Comparison of ENCODE assay signal across 24 cellular contexts in the genomic region with DNA sequence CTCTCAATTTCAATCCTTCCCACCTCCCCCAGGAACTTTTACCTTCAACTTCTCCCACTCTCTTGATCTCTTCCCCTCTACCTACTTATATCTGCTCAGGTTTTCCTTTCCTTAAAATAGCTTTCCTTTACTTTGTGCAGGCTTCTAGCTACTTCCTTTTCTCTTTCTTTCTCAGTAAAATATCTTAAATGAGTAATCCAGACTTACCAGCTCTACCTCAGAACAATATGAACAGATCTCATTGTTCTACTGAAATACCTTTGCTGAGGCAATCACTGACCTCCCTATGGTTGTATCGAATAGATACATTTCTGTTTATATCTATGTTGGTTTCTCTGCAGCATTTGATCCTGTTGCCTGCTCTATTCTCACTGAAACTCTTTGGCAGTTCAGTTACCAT.
"Had no signal": no experiment of that assay in that cellular context is flagged by ENCODE, and none has a peak within 500 bp of the region (broad histone marks: within the 10 kb centered on the region; RNA-seq: fewer than 3 reads in every experiment).

No MANE protein-coding gene starts in this region.

- DNase-seq: heart right ventricle; islet precursor cell; left ventricle myocardium inferior; midbrain; mucosa of descending colon; naive thymus-derived CD4-positive, alpha-beta T cell; occipital lobe; psoas muscle; right cardiac atrium; stimulated activated CD4-positive, alpha-beta T cell treated with anti-CD3 and anti-CD28 coated beads, Interleukin-12 subunit alpha, Interleukin-12 subunit beta, amount 100 ng/mL, for 4 hours; stimulated activated CD4-positive, alpha-beta T cell treated with anti-CD3 and anti-CD28 coated beads, Interleukin-15, amount 100 ng/mL, for 24 hours; stimulated activated CD4-positive, alpha-beta T cell treated with anti-CD3 and anti-CD28 coated beads, Interleukin-2, amount 100 ng/mL, for 24 hours; stimulated activated CD4-positive, alpha-beta T cell treated with anti-CD3 and anti-CD28 coated beads, Interleukin-4, amount 100 ng/mL, for 1 hour; stimulated activated naive CD4-positive, alpha-beta T cell; tibial artery; trophoblast cell; upper lobe of right lung had no signal

- H3K36me3 ChIP-seq: heart right ventricle, left ventricle myocardium inferior, suprapubic skin, thoracic aorta, tibial artery, upper lobe of right lung had no signal

- H3K9me3 ChIP-seq: heart right ventricle, left ventricle myocardium inferior, mucosa of descending colon, psoas muscle, suprapubic skin, thoracic aorta, tibial artery, upper lobe of right lung had no signal

- H3K4me3 ChIP-seq: heart right ventricle, hepatocyte, left ventricle myocardium inferior, lung, mucosa of descending colon, psoas muscle, skin epidermis, suprapubic skin, thoracic aorta, tibial artery, upper lobe of right lung had no signal

- H3K27me3 ChIP-seq: hepatocyte, suprapubic skin, tibial artery, upper lobe of right lung had no signal

- ATAC-seq: heart right ventricle; mucosa of descending colon; naive thymus-derived CD4-positive, alpha-beta T cell; natural killer cell treated with Interleukin-12 subunit alpha and Interleukin-12 subunit beta and Interleukin-15 and Interleukin-18, amount 100 ng/mL, for 72 hours; psoas muscle; right cardiac atrium; sciatic nerve; upper lobe of right lung had no signal
